ENCODE assay signal across 14 cellular contexts in the genomic region with DNA sequence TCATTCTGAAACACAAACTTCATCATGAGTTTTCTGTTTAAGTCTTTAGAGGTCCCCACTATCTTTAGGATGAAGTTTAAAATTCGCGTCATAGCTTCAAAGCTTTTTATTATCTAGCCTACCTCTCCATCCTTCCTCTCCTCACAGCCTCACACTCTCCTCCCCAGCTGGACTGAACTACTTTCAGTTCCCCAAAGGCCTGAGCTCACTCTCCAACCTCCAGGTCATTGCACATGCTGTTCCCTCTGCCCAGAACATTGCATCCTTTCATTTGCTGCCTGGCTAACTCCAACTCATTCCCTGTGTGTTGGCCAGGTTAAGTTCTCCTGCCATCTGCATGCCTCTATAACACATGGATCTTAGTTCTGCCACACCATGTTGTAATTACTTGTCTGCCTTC. TPM values are rescaled to one million over a fixed set of nuclear protein-coding genes. Genes with fewer than 3 reads are reported as not detected.
DNase-seq lines count a peak whose midpoint lies in the region; ATAC-seq and TF ChIP-seq lines count a peak whose summit lies in the region.
"Had no signal": no experiment of that assay in that cellular context is flagged by ENCODE, and none has a peak within 500 bp of the region (broad histone marks: within the 10 kb centered on the region; RNA-seq: fewer than 3 reads in every experiment).

No MANE protein-coding gene starts in this region.

- CTCF ChIA-PET in activated naive CD4-positive, alpha-beta T cell treated with anti-CD3 and anti-CD28 coated beads, Interleukin-2, amount 10 ng/mL, durations not matched to agents 7 days and 5 days (lab: Charles Lee): no interaction called here

- H3K4me1 Mint-ChIP-seq in activated naive CD4-positive, alpha-beta T cell treated with anti-CD3 and anti-CD28 coated beads, Interleukin-2, amount 10 ng/mL, durations not matched to agents 7 days and 5 days: peaks cover 33% of the 10 kb centered on the region
- peaks cover 6 to 12% of the 10 kb centered on the region in 2 donors for H3K4me1 Mint-ChIP-seq in effector memory CD8-positive, alpha-beta T cell (ENCODE audit: low read depth in 2 of 2)

- no peak for TF ChIP-seq CTCF in stomach (IDR thresholded peaks at IDR 0.05)

- H3K4me3 Mint-ChIP-seq in activated naive CD4-positive, alpha-beta T cell treated with anti-CD3 and anti-CD28 coated beads, Interleukin-2, amount 10 ng/mL, durations not matched to agents 7 days and 5 days: peak overlapping the region; percentile 98
- peak overlapping the region in 1 of 2 donors; percentile 61 for H3K4me3 Mint-ChIP-seq in effector memory CD8-positive, alpha-beta T cell

- peaks cover 7% of the 10 kb centered on the region for H3K36me3 Mint-ChIP-seq in activated naive CD4-positive, alpha-beta T cell treated with anti-CD3 and anti-CD28 coated beads, Interleukin-2, amount 10 ng/mL, durations not matched to agents 7 days and 5 days
- H3K36me3 Mint-ChIP-seq in effector memory CD8-positive, alpha-beta T cell (ENCODE audit: insufficient read depth): peaks cover 34% of the 10 kb centered on the region

- no peaks in the 10 kb centered on the region for H3K27me3 ChIP-seq in stomach
- H3K27me3 ChIP-seq: uterus had no signal

- H3K27ac ChIP-seq in stomach: peak overlapping the region in 3 of 5 donors; percentile 93 to 94 (median 93)

- no peaks in the 10 kb centered on the region for H3K9me3 Mint-ChIP-seq in activated naive CD4-positive, alpha-beta T cell treated with anti-CD3 and anti-CD28 coated beads, Interleukin-2, amount 10 ng/mL, durations not matched to agents 7 days and 5 days
- H3K9me3 Mint-ChIP-seq in effector memory CD8-positive, alpha-beta T cell: no peaks in the 10 kb centered on the region

- H3K36me3 ChIP-seq in stomach: peaks cover 0 to 7% (median 3%) of the 10 kb centered on the region in 4 donors
- H3K36me3 ChIP-seq: uterus had no signal

- no peak for TF ChIP-seq POLR2A in stomach (IDR thresholded peaks at IDR 0.05)

- WGBS in stomach, 5 donors: 87 to 100% (median 92%) methylated on average over 2 of the region's 2 CpGs

- H3K4me1 ChIP-seq in stomach: peaks cover 0 to 29% (median 16%) of the 10 kb centered on the region in 4 donors
- H3K4me1 ChIP-seq: uterus had no signal

- DNase-seq in activated naive CD4-positive, alpha-beta T cell treated with anti-CD3 and anti-CD28 coated beads, Interleukin-2, amount 10 ng/mL, durations not matched to agents 7 days and 5 days: no peak
- no peak for DNase-seq in activated naive CD4-positive, alpha-beta T cell treated with anti-CD3 and anti-CD28 coated beads, Interleukin-2, amount 50 U/mL, for 16 hours
- DNase-seq in RPMI8226: peak; percentile 72
- no peak for DNase-seq in effector memory CD8-positive, alpha-beta T cell
- no peak for DNase-seq in stomach
- DNase-seq in islet precursor cell: no peak
- DNase-seq: DMS79; KG1; NCI-H2107; psoas muscle; stimulated activated CD4-positive, alpha-beta T cell treated with anti-CD3 and anti-CD28 coated beads, Interleukin-1b, Interleukin-23, amount 100 ng/mL, for 48 hours; uterus had no signal

- H3K4me3 ChIP-seq in stomach: no peak overlapping the region
- H3K4me3 ChIP-seq: psoas muscle, uterus had no signal

- intact Hi-C loops in stomach (cut with DNase I; ENCODE audit: low total_unique reads): no loop called here

- no peaks in the 10 kb centered on the region for H3K9me3 ChIP-seq in stomach
- H3K9me3 ChIP-seq: psoas muscle, uterus had no signal

- ATAC-seq in effector memory CD8-positive, alpha-beta T cell (replicated peaks): no peak
- ATAC-seq in GM21529 (IDR thresholded peaks at IDR 0.05; ENCODE audit: unreplicated experiment) (no peak), HG03025 (IDR thresholded peaks at IDR 0.05; ENCODE audit: low FRiP score, unreplicated experiment) (no peak)
- ATAC-seq: psoas muscle had no signal

- H3K27me3 Mint-ChIP-seq in activated naive CD4-positive, alpha-beta T cell treated with anti-CD3 and anti-CD28 coated beads, Interleukin-2, amount 10 ng/mL, durations not matched to agents 7 days and 5 days: peaks cover 3% of the 10 kb centered on the region
- H3K27me3 Mint-ChIP-seq in effector memory CD8-positive, alpha-beta T cell: no peaks in the 10 kb centered on the region

- H3K27ac Mint-ChIP-seq in activated naive CD4-positive, alpha-beta T cell treated with anti-CD3 and anti-CD28 coated beads, Interleukin-2, amount 10 ng/mL, durations not matched to agents 7 days and 5 days: peak overlapping the region; percentile 67
- H3K27ac Mint-ChIP-seq in effector memory CD8-positive, alpha-beta T cell: peak overlapping the region; percentile 69 to 100

- no peak for TF ChIP-seq EP300 in stomach (IDR thresholded peaks at IDR 0.05)

RNA-seq across cellular contexts. Expression of gene OTUD5, which starts 2.9 kb away (rescaled TPM):
- 100 to 1,000 TPM in 1 of 5 donors, 10 to 100 TPM in 4; 16.1 to 163 (median 18.1) TPM for total RNA-seq in stomach
- 10 to 100 TPM; 23.0 to 26.4 (median 25.5) TPM for polyA plus RNA-seq in stomach

RNA-seq across cellular contexts. Expression of gene KCND1, which starts 11.4 kb away (rescaled TPM):
- 1 to 10 TPM in 1 of 5 donors, under 1 TPM in 1, not detected in 3; 0.45 to 2.4 TPM for total RNA-seq in stomach
- under 1 TPM; 0.15 to 0.68 (median 0.19) TPM for polyA plus RNA-seq in stomach

RNA-seq across cellular contexts. Expression of gene PIM2, which starts 41.5 kb away (rescaled TPM):
- 10 to 100 TPM in 2 of 5 donors, 1 to 10 TPM in 3; 1.2 to 33.2 (median 9.6) TPM for total RNA-seq in stomach
- 10 to 100 TPM in 2 of 3 donors, 1 to 10 TPM in 1; 7.3 to 12.7 (median 10.3) TPM for polyA plus RNA-seq in stomach

RNA-seq across cellular contexts. Expression of gene GRIPAP1, which starts 41.8 kb away (rescaled TPM):
- total RNA-seq in stomach: 100 to 1,000 TPM in 1 of 5 donors, 10 to 100 TPM in 4; 30.7 to 127 (median 58.9) TPM
- 10 to 100 TPM; 15.6 to 21.0 (median 16.3) TPM for polyA plus RNA-seq in stomach

RNA-seq across cellular contexts. Expression of gene SLC35A2, which starts 48.8 kb away (rescaled TPM):
- 10 to 100 TPM in 3 of 5 donors, 1 to 10 TPM in 1, not detected in 1; 4.3 to 25.4 (median 14.5) TPM for total RNA-seq in stomach
- 10 to 100 TPM in 1 of 3 donors, 1 to 10 TPM in 2; 6.9 to 12.3 (median 10.0) TPM for polyA plus RNA-seq in stomach
